Comparison of ENCODE assay signal across 31 cellular contexts in genomic region chr14:52988153-52988552, GRCh38.
"Had no signal": no experiment of that assay in that cellular context is flagged by ENCODE, and none has a peak within 500 bp of the region (broad histone marks: within the 10 kb centered on the region; RNA-seq: fewer than 3 reads in every experiment).

No MANE protein-coding gene starts in this region.

- H3K27me3 ChIP-seq: brain microvascular endothelial cell, MG63, Peyer's patch, SJSA1 had no signal

- H3K27ac Mint-ChIP-seq: activated CD4-positive, alpha-beta memory T cell treated with anti-CD3 and anti-CD28 coated beads, Interleukin-2, amount 10 ng/mL, durations not matched to agents 7 days and 5 days; activated CD8-positive, alpha-beta memory T cell treated with anti-CD3 and anti-CD28 coated beads, Interleukin-2, amount 10 ng/mL, durations not matched to agents 7 days and 5 days; activated naive CD4-positive, alpha-beta T cell treated with anti-CD3 and anti-CD28 coated beads, Interleukin-2, amount 10 ng/mL, durations not matched to agents 7 days and 5 days; activated naive CD8-positive, alpha-beta T cell; activated naive CD8-positive, alpha-beta T cell treated with anti-CD3 and anti-CD28 coated beads, Interleukin-2, amount 50 U/mL, for 24 hours had no signal

- H3K4me3 Mint-ChIP-seq: activated CD4-positive, alpha-beta memory T cell treated with anti-CD3 and anti-CD28 coated beads, Interleukin-2, amount 10 ng/mL, durations not matched to agents 7 days and 5 days; activated CD8-positive, alpha-beta memory T cell treated with anti-CD3 and anti-CD28 coated beads, Interleukin-2, amount 10 ng/mL, durations not matched to agents 7 days and 5 days; activated naive CD4-positive, alpha-beta T cell treated with anti-CD3 and anti-CD28 coated beads, Interleukin-2, amount 10 ng/mL, durations not matched to agents 7 days and 5 days; activated naive CD8-positive, alpha-beta T cell; activated naive CD8-positive, alpha-beta T cell treated with anti-CD3 and anti-CD28 coated beads, Interleukin-2, amount 50 U/mL, for 24 hours had no signal

- H3K4me1 Mint-ChIP-seq: activated CD4-positive, alpha-beta memory T cell treated with anti-CD3 and anti-CD28 coated beads, Interleukin-2, amount 10 ng/mL, durations not matched to agents 7 days and 5 days; activated CD8-positive, alpha-beta memory T cell treated with anti-CD3 and anti-CD28 coated beads, Interleukin-2, amount 10 ng/mL, durations not matched to agents 7 days and 5 days; activated naive CD4-positive, alpha-beta T cell treated with anti-CD3 and anti-CD28 coated beads, Interleukin-2, amount 10 ng/mL, durations not matched to agents 7 days and 5 days; activated naive CD8-positive, alpha-beta T cell treated with anti-CD3 and anti-CD28 coated beads, Interleukin-2, amount 50 U/mL, for 24 hours had no signal

- H3K36me3 ChIP-seq: brain microvascular endothelial cell, MG63, Peyer's patch, SJSA1, WERI-Rb-1 had no signal

- ATAC-seq: activated CD8-positive, alpha-beta memory T cell treated with anti-CD3 and anti-CD28 coated beads, Interleukin-2, amount 10 ng/mL, durations not matched to agents 7 days and 5 days; activated naive CD8-positive, alpha-beta T cell treated with anti-CD3 and anti-CD28 coated beads, Interleukin-2, amount 50 U/mL, for 24 hours; PC-3 had no signal

- H3K4me3 ChIP-seq: MG63, Peyer's patch, SJSA1 had no signal

- H3K36me3 Mint-ChIP-seq: activated CD8-positive, alpha-beta memory T cell treated with anti-CD3 and anti-CD28 coated beads, Interleukin-2, amount 10 ng/mL, durations not matched to agents 7 days and 5 days; activated naive CD4-positive, alpha-beta T cell treated with anti-CD3 and anti-CD28 coated beads, Interleukin-2, amount 10 ng/mL, durations not matched to agents 7 days and 5 days had no signal

- H3K9me3 ChIP-seq: MG63, Peyer's patch, SJSA1 had no signal

- H3K27me3 Mint-ChIP-seq: activated naive CD8-positive, alpha-beta T cell; activated naive CD8-positive, alpha-beta T cell treated with anti-CD3 and anti-CD28 coated beads, Interleukin-2, amount 50 U/mL, for 24 hours had no signal

- H3K27ac ChIP-seq: brain microvascular endothelial cell, Peyer's patch, SJSA1, WERI-Rb-1 had no signal

- DNase-seq: activated CD4-positive, alpha-beta memory T cell treated with anti-CD3 and anti-CD28 coated beads, Interleukin-2, amount 10 ng/mL, durations not matched to agents 7 days and 5 days; activated CD4-positive, alpha-beta T cell treated with anti-CD3 and anti-CD28 coated beads for 1 hour; activated CD4-positive, alpha-beta T cell treated with anti-CD3 and anti-CD28 coated beads for 48 hours; activated CD4-positive, CD25-positive, alpha-beta regulatory T cell; activated CD8-positive, alpha-beta memory T cell treated with anti-CD3 and anti-CD28 coated beads for 24 hours; activated CD8-positive, alpha-beta memory T cell treated with anti-CD3 and anti-CD28 coated beads, Interleukin-2, amount 10 ng/mL, durations not matched to agents 7 days and 5 days; activated CD8-positive, alpha-beta memory T cell treated with anti-CD3 and anti-CD28 coated beads, Interleukin-2, amount 50 U/mL, for 48 hours; activated effector memory CD4-positive, alpha-beta T cell treated with Interleukin-2 at 50 U/mL for 16 hours; activated naive CD4-positive, alpha-beta T cell treated with anti-CD3 and anti-CD28 coated beads, Interleukin-2, amount 10 ng/mL, durations not matched to agents 7 days and 5 days; activated naive CD8-positive, alpha-beta T cell treated with anti-CD3 and anti-CD28 coated beads, Interleukin-2, amount 50 U/mL, for 24 hours; activated T-cell treated with anti-CD3 and anti-CD28 coated beads, Interleukin-2, amount 50 U/mL, for 48 hours; amniotic stem cell; aorta; brain microvascular endothelial cell; central memory CD4-positive, alpha-beta T cell; Kasumi-1; MG63; NCI-H1048; NCI-H1436; NCI-H1930; NCI-H510A; NCI-H526; NCI-H774; PC-3; Peyer's patch; RPMI8226; SHP77 treated with DMSO at 0.1 percent for 48 hours; T1000; WERI-Rb-1 had no signal

- H3K4me1 ChIP-seq: Peyer's patch, SJSA1 had no signal

- H3K9me3 Mint-ChIP-seq: activated CD4-positive, alpha-beta memory T cell treated with anti-CD3 and anti-CD28 coated beads, Interleukin-2, amount 10 ng/mL, durations not matched to agents 7 days and 5 days; activated naive CD4-positive, alpha-beta T cell treated with anti-CD3 and anti-CD28 coated beads, Interleukin-2, amount 10 ng/mL, durations not matched to agents 7 days and 5 days; activated naive CD8-positive, alpha-beta T cell treated with anti-CD3 and anti-CD28 coated beads, Interleukin-2, amount 50 U/mL, for 24 hours had no signal
